13 cellular contexts compared by ENCODE assay signal in genomic region chr1:8533124-8533523, GRCh38.
DNase-seq lines count a peak whose midpoint lies in the region; ATAC-seq and TF ChIP-seq lines count a peak whose summit lies in the region.
"Had no signal": no experiment of that assay in that cellular context is flagged by ENCODE, and none has a peak within 500 bp of the region (broad histone marks: within the 10 kb centered on the region; RNA-seq: fewer than 3 reads in every experiment).

No MANE protein-coding gene starts in this region.

- peak overlapping the region; percentile 63 to 89 (median 88) for H3K27ac Mint-ChIP-seq in IgD-negative memory B cell

- no peak overlapping the region for H3K27ac ChIP-seq in effector memory CD4-positive, alpha-beta T cell (ENCODE audit: insufficient read depth, low read length, poor library complexity, severe bottlenecking)
- H3K27ac ChIP-seq: coronary artery had no signal

- ATAC-seq in GM21381 (IDR thresholded peaks at IDR 0.05; ENCODE audit: unreplicated experiment) (peak; percentile 70), mucosa of descending colon (peak; percentile 53), HG02970 (IDR thresholded peaks at IDR 0.05; ENCODE audit: low FRiP score, unreplicated experiment) (no peak), GM19023 (IDR thresholded peaks at IDR 0.05; ENCODE audit: unreplicated experiment) (no peak)

- H3K4me3 ChIP-seq in mucosa of descending colon: no peak overlapping the region
- H3K4me3 ChIP-seq in effector memory CD4-positive, alpha-beta T cell (ENCODE audit: insufficient read depth, low read depth, low read length, poor library complexity, severe bottlenecking): no peak overlapping the region
- H3K4me3 ChIP-seq: coronary artery, lung had no signal

- TF ChIP-seq CTCF in GM13977 (IDR thresholded peaks at IDR 0.05; ENCODE audit: extremely low read depth, insufficient read depth, missing control alignments) (no peak), mucosa of descending colon (IDR thresholded peaks at IDR 0.05) (no peak)

- intact Hi-C loops in mucosa of descending colon (cut with DNase I, micrococcal nuclease): no loop called here

- H3K9me3 Mint-ChIP-seq in IgD-negative memory B cell: no peaks in the 10 kb centered on the region

- DNase-seq in GM13977 (ENCODE audit: low spot score) (peak; percentile 44), mucosa of descending colon (no peak)
- no peak for DNase-seq in central memory CD4-positive, alpha-beta T cell
- no peak for DNase-seq in effector memory CD4-positive, alpha-beta T cell
- DNase-seq: activated CD8-positive, alpha-beta memory T cell treated with anti-CD3 and anti-CD28 coated beads, Interleukin-2, amount 50 U/mL, for 48 hours; foreskin fibroblast; NCI-H345 had no signal

- no peaks in the 10 kb centered on the region for H3K36me3 ChIP-seq in mucosa of descending colon (ENCODE audit: low read depth)
- no peaks in the 10 kb centered on the region for H3K36me3 ChIP-seq in effector memory CD4-positive, alpha-beta T cell (ENCODE audit: control insufficient read depth, insufficient read depth, low read length)

- no peaks in the 10 kb centered on the region for H3K27me3 Mint-ChIP-seq in IgD-negative memory B cell

- no peaks in the 10 kb centered on the region for H3K9me3 ChIP-seq in mucosa of descending colon
- H3K9me3 ChIP-seq in effector memory CD4-positive, alpha-beta T cell (ENCODE audit: control insufficient read depth, low read length): no peaks in the 10 kb centered on the region

- peaks cover 6% of the 10 kb centered on the region for H3K36me3 Mint-ChIP-seq in IgD-negative memory B cell

- peaks cover 2% of the 10 kb centered on the region for H3K4me1 ChIP-seq in mucosa of descending colon (ENCODE audit: low read depth)
- no peaks in the 10 kb centered on the region for H3K4me1 ChIP-seq in effector memory CD4-positive, alpha-beta T cell (ENCODE audit: control insufficient read depth, insufficient read depth, low read length, poor library complexity, severe bottlenecking)

- H3K4me3 Mint-ChIP-seq in IgD-negative memory B cell: peak overlapping the region; percentile 49 to 85 (median 77)

- H3K4me1 Mint-ChIP-seq in IgD-negative memory B cell: peaks cover 33 to 42% (median 40%) of the 10 kb centered on the region in 3 donors

- no peaks in the 10 kb centered on the region for H3K27me3 ChIP-seq in effector memory CD4-positive, alpha-beta T cell (replicated peaks; ENCODE audit: control insufficient read depth, insufficient read depth, low read length, poor library complexity, severe bottlenecking)

- in situ Hi-C loops in GM13977 (cut with MboI; ENCODE audit: low pct_unique_long_range_greater_than_20kb, low sequenced_read_pairs, unreplicated experiment): no loop called here

Comparison
In these comparisons a context has a peak if more than half of its experiments do, and no peak if none do; other contexts are left out.
1. ATAC-seq: peak in GM21381 (single experiment) and mucosa of descending colon (single experiment); none in HG02970 (single experiment) and GM19023 (single experiment).